In the genomic region with DNA sequence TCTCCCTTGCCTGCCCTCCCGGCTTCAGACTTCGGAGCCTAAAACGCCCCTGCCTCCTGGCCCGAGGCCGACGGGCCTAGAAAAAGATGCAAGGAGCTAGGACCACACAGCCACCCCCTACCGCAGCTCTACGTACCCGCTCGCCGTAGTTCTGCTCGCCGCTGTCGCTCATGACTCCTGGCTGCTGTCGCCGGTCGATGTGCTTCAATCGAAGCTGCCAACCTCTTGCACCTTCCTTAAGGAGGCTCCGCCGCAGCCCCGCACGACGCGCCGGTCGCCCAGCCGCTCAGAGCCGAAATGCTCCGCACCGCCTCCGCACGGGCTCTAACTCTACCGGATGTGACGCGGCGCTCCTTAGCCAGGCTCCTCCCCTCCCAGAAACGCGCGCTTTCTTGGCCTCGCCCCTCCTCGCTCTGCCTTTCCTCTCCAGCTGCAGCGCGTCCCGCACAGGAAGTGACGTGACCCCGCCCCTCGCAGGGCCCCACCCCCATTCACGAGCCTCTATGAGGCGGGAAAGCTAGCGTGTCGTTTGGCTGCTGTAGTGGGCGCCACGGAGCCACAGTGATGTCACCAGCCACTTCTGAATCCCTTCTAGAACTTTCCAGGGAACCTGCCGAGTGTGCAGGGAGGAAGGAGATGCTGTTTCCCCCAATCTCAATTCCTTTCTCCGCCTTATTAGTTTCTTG, we compare ENCODE assay signal across 1 cellular context.
TF ChIP-seq lines count a peak whose summit lies in the region.

Gene TRA2B, minus strand, starts transcription at position 326 of the 686 bp plus-strand sequence. Its CDS starts 154 bp downstream, at position 172.

TF ChIP-seq in K562, 482 proteins besides CTCF, POLR2A, EP300 and RAD21 (continued from another document and continues in another):
- TF ChIP-seq ZNF408 (CRISPR knock-in tag; IDR thresholded peaks at IDR 0.05; ENCODE audit: low read depth) (no peak), LEF1 (IDR thresholded peaks at IDR 0.05) (no peak), CBX5 (IDR thresholded peaks at IDR 0.05; ENCODE audit: borderline replicate concordance, low read depth) (peak; percentile 19; the same call in 1 of the 2 replicates), BRD9 (IDR thresholded peaks at IDR 0.05; ENCODE audit: low read depth, partially characterized antibody) (no peak), ZNF134 (CRISPR knock-in tag; conservative IDR thresholded peaks at IDR 0.05) (no peak), STAG1 (CRISPR knock-in tag; IDR thresholded peaks at IDR 0.05; ENCODE audit: borderline replicate concordance) (no peak; the same call in 1 of the 2 replicates), CBX1 (IDR thresholded peaks at IDR 0.05; ENCODE audit: low read depth) (peak; percentile 46), CTBP1 (IDR thresholded peaks at IDR 0.05; ENCODE audit: borderline replicate concordance) (peak; percentile 49; the same call in 1 of the 2 replicates), ZNF41 (CRISPR knock-in tag; conservative IDR thresholded peaks at IDR 0.05) (no peak), SAFB2 (IDR thresholded peaks at IDR 0.05; ENCODE audit: borderline replicate concordance, low read depth, low read length, severe bottlenecking) (no peak), CCAR2 (IDR thresholded peaks at IDR 0.05; ENCODE audit: low read depth, low read length) (no peak), THRA (IDR thresholded peaks at IDR 0.05) (no peak), PPARD (CRISPR knock-in tag; IDR thresholded peaks at IDR 0.05) (no peak), ZNF197 (CRISPR knock-in tag; IDR thresholded peaks at IDR 0.05; ENCODE audit: low read depth) (peak; percentile 71; the same call in 1 of the 2 replicates), TARDBP (IDR thresholded peaks at IDR 0.05) (peak; percentile 66; the same call in 1 of the 2 replicates), ZNF444 (CRISPR knock-in tag; IDR thresholded peaks at IDR 0.05) (no peak), CAMTA2 (CRISPR knock-in tag; conservative IDR thresholded peaks at IDR 0.05) (no peak), FOXP1 (CRISPR knock-in tag; IDR thresholded peaks at IDR 0.05) (peak; percentile 90), GATAD2B (IDR thresholded peaks at IDR 0.05; ENCODE audit: borderline replicate concordance) (no peak), TGIF2 (CRISPR knock-in tag; IDR thresholded peaks at IDR 0.05) (no peak; the same call in 1 of the 2 replicates), RFX7 (CRISPR knock-in tag; IDR thresholded peaks at IDR 0.05) (no peak), CREB3 (tag; conservative IDR thresholded peaks at IDR 0.05; ENCODE audit: low read depth) (no peak), NEUROD1 (IDR thresholded peaks at IDR 0.05; ENCODE audit: borderline replicate concordance, low read depth, low read length, partially characterized antibody) (peak; percentile 9), ZNF253 (CRISPR knock-in tag; conservative IDR thresholded peaks at IDR 0.05) (no peak), NUFIP1 (IDR thresholded peaks at IDR 0.05; ENCODE audit: partially characterized antibody) (peak; percentile 34), ZNF165 (CRISPR knock-in tag; IDR thresholded peaks at IDR 0.05; ENCODE audit: borderline replicate concordance) (no peak), DACH1 (IDR thresholded peaks at IDR 0.05; ENCODE audit: partially characterized antibody) (no peak), CBX3 (IDR thresholded peaks at IDR 0.05; ENCODE audit: borderline replicate concordance in 1 of 2, low read length in 2 of 2) (peak in 1 of 2 experiments; percentile 95; a peak in 2 of 3 replicates), ZNF274 (IDR thresholded peaks at IDR 0.05; ENCODE audit: borderline replicate concordance, low read depth, low read length) (no peak)
- TF ChIP-seq, protein P1, sequence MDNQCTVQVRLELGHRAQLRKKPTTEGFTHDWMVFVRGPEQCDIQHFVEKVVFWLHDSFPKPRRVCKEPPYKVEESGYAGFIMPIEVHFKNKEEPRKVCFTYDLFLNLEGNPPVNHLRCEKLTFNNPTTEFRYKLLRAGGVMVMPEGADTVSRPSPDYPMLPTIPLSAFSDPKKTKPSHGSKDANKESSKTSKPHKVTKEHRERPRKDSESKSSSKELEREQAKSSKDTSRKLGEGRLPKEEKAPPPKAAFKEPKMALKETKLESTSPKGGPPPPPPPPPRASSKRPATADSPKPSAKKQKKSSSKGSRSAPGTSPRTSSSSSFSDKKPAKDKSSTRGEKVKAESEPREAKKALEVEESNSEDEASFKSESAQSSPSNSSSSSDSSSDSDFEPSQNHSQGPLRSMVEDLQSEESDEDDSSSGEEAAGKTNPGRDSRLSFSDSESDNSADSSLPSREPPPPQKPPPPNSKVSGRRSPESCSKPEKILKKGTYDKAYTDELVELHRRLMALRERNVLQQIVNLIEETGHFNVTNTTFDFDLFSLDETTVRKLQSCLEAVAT (IDR thresholded peaks at IDR 0.05) = peak; percentile 92 to 93
- TF ChIP-seq, protein P2, sequence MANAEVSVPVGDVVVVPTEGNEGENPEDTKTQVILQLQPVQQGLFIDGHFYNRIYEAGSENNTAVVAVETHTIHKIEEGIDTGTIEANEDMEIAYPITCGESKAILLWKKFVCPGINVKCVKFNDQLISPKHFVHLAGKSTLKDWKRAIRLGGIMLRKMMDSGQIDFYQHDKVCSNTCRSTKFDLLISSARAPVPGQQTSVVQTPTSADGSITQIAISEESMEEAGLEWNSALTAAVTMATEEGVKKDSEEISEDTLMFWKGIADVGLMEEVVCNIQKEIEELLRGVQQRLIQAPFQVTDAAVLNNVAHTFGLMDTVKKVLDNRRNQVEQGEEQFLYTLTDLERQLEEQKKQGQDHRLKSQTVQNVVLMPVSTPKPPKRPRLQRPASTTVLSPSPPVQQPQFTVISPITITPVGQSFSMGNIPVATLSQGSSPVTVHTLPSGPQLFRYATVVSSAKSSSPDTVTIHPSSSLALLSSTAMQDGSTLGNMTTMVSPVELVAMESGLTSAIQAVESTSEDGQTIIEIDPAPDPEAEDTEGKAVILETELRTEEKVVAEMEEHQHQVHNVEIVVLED (CRISPR knock-in tag; IDR thresholded peaks at IDR 0.05) = peak; percentile 36; the same call in 1 of the 2 replicates
- TF ChIP-seq, protein P3, sequence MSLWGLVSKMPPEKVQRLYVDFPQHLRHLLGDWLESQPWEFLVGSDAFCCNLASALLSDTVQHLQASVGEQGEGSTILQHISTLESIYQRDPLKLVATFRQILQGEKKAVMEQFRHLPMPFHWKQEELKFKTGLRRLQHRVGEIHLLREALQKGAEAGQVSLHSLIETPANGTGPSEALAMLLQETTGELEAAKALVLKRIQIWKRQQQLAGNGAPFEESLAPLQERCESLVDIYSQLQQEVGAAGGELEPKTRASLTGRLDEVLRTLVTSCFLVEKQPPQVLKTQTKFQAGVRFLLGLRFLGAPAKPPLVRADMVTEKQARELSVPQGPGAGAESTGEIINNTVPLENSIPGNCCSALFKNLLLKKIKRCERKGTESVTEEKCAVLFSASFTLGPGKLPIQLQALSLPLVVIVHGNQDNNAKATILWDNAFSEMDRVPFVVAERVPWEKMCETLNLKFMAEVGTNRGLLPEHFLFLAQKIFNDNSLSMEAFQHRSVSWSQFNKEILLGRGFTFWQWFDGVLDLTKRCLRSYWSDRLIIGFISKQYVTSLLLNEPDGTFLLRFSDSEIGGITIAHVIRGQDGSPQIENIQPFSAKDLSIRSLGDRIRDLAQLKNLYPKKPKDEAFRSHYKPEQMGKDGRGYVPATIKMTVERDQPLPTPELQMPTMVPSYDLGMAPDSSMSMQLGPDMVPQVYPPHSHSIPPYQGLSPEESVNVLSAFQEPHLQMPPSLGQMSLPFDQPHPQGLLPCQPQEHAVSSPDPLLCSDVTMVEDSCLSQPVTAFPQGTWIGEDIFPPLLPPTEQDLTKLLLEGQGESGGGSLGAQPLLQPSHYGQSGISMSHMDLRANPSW (CRISPR knock-in tag; IDR thresholded peaks at IDR 0.05) = 0 out of 2 replicates have a peak, but pooled peaks have one; percentile 39
- TF ChIP-seq, protein P4, sequence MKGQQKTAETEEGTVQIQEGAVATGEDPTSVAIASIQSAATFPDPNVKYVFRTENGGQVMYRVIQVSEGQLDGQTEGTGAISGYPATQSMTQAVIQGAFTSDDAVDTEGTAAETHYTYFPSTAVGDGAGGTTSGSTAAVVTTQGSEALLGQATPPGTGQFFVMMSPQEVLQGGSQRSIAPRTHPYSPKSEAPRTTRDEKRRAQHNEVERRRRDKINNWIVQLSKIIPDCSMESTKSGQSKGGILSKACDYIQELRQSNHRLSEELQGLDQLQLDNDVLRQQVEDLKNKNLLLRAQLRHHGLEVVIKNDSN (CRISPR knock-in tag; IDR thresholded peaks at IDR 0.05) = no peak; the same call in 1 of the 2 replicates
- TF ChIP-seq, protein P5, sequence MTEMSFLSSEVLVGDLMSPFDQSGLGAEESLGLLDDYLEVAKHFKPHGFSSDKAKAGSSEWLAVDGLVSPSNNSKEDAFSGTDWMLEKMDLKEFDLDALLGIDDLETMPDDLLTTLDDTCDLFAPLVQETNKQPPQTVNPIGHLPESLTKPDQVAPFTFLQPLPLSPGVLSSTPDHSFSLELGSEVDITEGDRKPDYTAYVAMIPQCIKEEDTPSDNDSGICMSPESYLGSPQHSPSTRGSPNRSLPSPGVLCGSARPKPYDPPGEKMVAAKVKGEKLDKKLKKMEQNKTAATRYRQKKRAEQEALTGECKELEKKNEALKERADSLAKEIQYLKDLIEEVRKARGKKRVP (CRISPR knock-in tag; IDR thresholded peaks at IDR 0.05) = no peak
- TF ChIP-seq, protein P6, sequence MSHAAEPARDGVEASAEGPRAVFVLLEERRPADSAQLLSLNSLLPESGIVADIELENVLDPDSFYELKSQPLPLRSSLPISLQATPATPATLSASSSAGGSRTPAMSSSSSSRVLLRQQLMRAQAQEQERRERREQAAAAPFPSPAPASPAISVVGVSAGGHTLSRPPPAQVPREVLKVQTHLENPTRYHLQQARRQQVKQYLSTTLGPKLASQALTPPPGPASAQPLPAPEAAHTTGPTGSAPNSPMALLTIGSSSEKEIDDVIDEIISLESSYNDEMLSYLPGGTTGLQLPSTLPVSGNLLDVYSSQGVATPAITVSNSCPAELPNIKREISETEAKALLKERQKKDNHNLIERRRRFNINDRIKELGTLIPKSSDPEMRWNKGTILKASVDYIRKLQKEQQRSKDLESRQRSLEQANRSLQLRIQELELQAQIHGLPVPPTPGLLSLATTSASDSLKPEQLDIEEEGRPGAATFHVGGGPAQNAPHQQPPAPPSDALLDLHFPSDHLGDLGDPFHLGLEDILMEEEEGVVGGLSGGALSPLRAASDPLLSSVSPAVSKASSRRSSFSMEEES (CRISPR knock-in tag; IDR thresholded peaks at IDR 0.05) = no peak
- TF ChIP-seq, protein P7, sequence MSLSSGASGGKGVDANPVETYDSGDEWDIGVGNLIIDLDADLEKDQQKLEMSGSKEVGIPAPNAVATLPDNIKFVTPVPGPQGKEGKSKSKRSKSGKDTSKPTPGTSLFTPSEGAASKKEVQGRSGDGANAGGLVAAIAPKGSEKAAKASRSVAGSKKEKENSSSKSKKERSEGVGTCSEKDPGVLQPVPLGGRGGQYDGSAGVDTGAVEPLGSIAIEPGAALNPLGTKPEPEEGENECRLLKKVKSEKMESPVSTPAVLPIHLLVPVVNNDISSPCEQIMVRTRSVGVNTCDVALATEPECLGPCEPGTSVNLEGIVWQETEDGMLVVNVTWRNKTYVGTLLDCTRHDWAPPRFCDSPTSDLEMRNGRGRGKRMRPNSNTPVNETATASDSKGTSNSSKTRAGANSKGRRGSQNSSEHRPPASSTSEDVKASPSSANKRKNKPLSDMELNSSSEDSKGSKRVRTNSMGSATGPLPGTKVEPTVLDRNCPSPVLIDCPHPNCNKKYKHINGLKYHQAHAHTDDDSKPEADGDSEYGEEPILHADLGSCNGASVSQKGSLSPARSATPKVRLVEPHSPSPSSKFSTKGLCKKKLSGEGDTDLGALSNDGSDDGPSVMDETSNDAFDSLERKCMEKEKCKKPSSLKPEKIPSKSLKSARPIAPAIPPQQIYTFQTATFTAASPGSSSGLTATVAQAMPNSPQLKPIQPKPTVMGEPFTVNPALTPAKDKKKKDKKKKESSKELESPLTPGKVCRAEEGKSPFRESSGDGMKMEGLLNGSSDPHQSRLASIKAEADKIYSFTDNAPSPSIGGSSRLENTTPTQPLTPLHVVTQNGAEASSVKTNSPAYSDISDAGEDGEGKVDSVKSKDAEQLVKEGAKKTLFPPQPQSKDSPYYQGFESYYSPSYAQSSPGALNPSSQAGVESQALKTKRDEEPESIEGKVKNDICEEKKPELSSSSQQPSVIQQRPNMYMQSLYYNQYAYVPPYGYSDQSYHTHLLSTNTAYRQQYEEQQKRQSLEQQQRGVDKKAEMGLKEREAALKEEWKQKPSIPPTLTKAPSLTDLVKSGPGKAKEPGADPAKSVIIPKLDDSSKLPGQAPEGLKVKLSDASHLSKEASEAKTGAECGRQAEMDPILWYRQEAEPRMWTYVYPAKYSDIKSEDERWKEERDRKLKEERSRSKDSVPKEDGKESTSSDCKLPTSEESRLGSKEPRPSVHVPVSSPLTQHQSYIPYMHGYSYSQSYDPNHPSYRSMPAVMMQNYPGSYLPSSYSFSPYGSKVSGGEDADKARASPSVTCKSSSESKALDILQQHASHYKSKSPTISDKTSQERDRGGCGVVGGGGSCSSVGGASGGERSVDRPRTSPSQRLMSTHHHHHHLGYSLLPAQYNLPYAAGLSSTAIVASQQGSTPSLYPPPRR (CRISPR knock-in tag; IDR thresholded peaks at IDR 0.05; ENCODE audit: borderline replicate concordance) = no peak
- TF ChIP-seq, protein P8, sequence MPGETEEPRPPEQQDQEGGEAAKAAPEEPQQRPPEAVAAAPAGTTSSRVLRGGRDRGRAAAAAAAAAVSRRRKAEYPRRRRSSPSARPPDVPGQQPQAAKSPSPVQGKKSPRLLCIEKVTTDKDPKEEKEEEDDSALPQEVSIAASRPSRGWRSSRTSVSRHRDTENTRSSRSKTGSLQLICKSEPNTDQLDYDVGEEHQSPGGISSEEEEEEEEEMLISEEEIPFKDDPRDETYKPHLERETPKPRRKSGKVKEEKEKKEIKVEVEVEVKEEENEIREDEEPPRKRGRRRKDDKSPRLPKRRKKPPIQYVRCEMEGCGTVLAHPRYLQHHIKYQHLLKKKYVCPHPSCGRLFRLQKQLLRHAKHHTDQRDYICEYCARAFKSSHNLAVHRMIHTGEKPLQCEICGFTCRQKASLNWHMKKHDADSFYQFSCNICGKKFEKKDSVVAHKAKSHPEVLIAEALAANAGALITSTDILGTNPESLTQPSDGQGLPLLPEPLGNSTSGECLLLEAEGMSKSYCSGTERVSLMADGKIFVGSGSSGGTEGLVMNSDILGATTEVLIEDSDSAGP (CRISPR knock-in tag; IDR thresholded peaks at IDR 0.05) = no peak
